ENCODE assay signal across 15 cellular contexts in genomic region chr2:133253793-133254192, GRCh38.
A peak's percentile ranks its signal among the peaks of the same experiment; 100 is the strongest.
DNase-seq lines count a peak whose midpoint lies in the region; ATAC-seq and TF ChIP-seq lines count a peak whose summit lies in the region.
"Had no signal": no experiment of that assay in that cellular context is flagged by ENCODE, and none has a peak within 500 bp of the region (broad histone marks: within the 10 kb centered on the region; RNA-seq: fewer than 3 reads in every experiment).

No MANE protein-coding gene starts in this region.

- H3K27ac ChIP-seq in foreskin keratinocyte = no peak overlapping the region
- H3K27ac ChIP-seq: GM23248 had no signal

- H3K9me3 ChIP-seq in adipocyte (ENCODE audit: control insufficient read depth, low read length) = no peaks in the 10 kb centered on the region

- no peaks in the 10 kb centered on the region for H3K36me3 ChIP-seq in adipocyte (ENCODE audit: control insufficient read depth, insufficient read depth, low read length, severe bottlenecking)

- H3K27me3 ChIP-seq in adipocyte (replicated peaks; ENCODE audit: control insufficient read depth, insufficient read depth, low read length) (no peaks in the 10 kb centered on the region), foreskin keratinocyte (no peaks in the 10 kb centered on the region)

- H3K4me3 ChIP-seq in adipocyte (ENCODE audit: low read length) = no peak overlapping the region
- H3K4me3 ChIP-seq: GM23248 had no signal

- no peak overlapping the region for H3K9ac ChIP-seq in adipocyte (ENCODE audit: low read length)
- H3K9ac ChIP-seq: GM23248 had no signal

- no peak for TF ChIP-seq CTCF in foreskin keratinocyte (conservative IDR thresholded peaks at IDR 0.05)

- H3K4me1 ChIP-seq in adipocyte (ENCODE audit: control insufficient read depth, insufficient read depth, low read length) (no peaks in the 10 kb centered on the region), foreskin keratinocyte (no peaks in the 10 kb centered on the region)

- no peak for ATAC-seq in activated CD4-positive, CD25-positive, alpha-beta regulatory T cell treated with anti-CD3 and anti-CD28 coated beads, Interleukin-2, amount 50 U/mL, for 24 hours
- ATAC-seq in foreskin keratinocyte = no peak

- DNase-seq in adipocyte (ENCODE audit: low read depth) = peak; percentile 7
- peak; percentile 54 for DNase-seq in fibroblast of peridontal ligament (ENCODE audit: extremely low read depth)
- peak; percentile 27 for DNase-seq in iris pigment epithelial cell (ENCODE audit: low read depth)
- no peak for DNase-seq in foreskin keratinocyte
- no peak for DNase-seq in dedifferentiated amniotic fluid mesenchymal stem cell (ENCODE audit: extremely low spot score)
- DNase-seq: C1 segment of cervical spinal cord; Calu3; CD4-positive, alpha-beta memory T cell; COR-L47; DMS53; DMS79 treated with DMSO at 0.1 percent for 48 hours; GM23248; H7; HCEC 1CT had no signal

Comparison
In these comparisons a context has a peak if more than half of its experiments do, and no peak if none do; other contexts are left out.
1. DNase-seq: peak in adipocyte (single experiment), fibroblast of peridontal ligament (single experiment) and iris pigment epithelial cell (single experiment); none in foreskin keratinocyte (0 of 2) and dedifferentiated amniotic fluid mesenchymal stem cell (single experiment).